In the genomic region with DNA sequence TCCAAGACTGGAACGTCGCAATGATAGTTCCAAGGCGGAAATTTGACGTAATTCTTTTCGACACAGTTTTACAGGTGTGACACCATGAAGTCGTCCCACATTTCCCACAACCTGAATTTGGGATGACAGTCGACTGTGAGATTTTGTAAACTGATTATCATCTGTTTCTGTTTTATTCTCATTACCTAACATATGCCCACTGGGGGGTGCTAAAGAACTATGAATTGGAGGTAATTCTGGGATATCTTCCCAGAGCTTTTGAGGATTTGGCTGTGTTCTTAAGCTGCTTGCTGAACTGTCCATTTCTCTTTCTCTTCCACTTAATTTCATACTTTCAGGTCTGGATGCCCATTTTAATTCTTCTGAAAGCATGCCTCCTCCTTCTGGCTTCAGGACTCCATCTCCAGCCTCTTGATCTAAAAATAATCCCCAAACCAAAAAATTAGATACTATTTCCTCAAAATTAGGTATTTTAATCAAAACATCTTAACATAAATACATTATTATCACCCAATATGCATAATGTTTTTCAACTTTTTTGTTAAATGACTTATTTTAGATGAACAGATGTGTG, we compare ENCODE assay signal across 9 cellular contexts. TPM values are rescaled to one million over a fixed set of nuclear protein-coding genes. Genes with fewer than 3 reads are reported as not detected.
DNase-seq lines count a peak whose midpoint lies in the region; ATAC-seq, FAIRE-seq and TF ChIP-seq lines count a peak whose summit lies in the region.
"Not testable (repeated sequence)": the region's sequence is repeated elsewhere in the genome, so short reads cannot be mapped to it uniquely, and the experiment has no call there.
"Had no signal": no experiment of that assay in that cellular context is flagged by ENCODE, and none has a peak within 500 bp of the region (broad histone marks: within the 10 kb centered on the region; RNA-seq: fewer than 3 reads in every experiment).

No MANE protein-coding gene starts in this region.

- not testable (repeated sequence) for H3K9me3 ChIP-seq in AG04450 (ENCODE audit: control insufficient read depth, insufficient read depth, low read length); OCI-LY3 (ENCODE audit: insufficient read depth, low read length); right cardiac atrium (ENCODE audit: control insufficient read depth, low read length); mucosa of descending colon

- not testable (repeated sequence) for H3K4me1 ChIP-seq in GM23338 (ENCODE audit: insufficient read depth); OCI-LY3 (ENCODE audit: low read length); right cardiac atrium (ENCODE audit: control insufficient read depth, insufficient read depth, low read length); mucosa of descending colon (ENCODE audit: low read depth)

- H3K9me2 ChIP-seq in GM23338 (ENCODE audit: insufficient read depth) = not testable (repeated sequence)

- H3K36me3 Mint-ChIP-seq in GM23338 (ENCODE audit: low read depth); activated CD8-positive, alpha-beta T cell treated with anti-CD3 and anti-CD28 coated beads for 36 hours (ENCODE audit: low read depth); type B pancreatic cell: not testable (repeated sequence)

- H3K4me2 ChIP-seq in GM23338; OCI-LY3 (ENCODE audit: low read length): not testable (repeated sequence)

- TF ChIP-seq CTCF in AG04450 (IDR thresholded peaks at IDR 0.05; ENCODE audit: low read depth, low read length) = peak; percentile 10; the same call in 1 of the 2 replicates
- TF ChIP-seq CTCF in GM23338 (conservative IDR thresholded peaks at IDR 0.05; ENCODE audit: low read depth in 2 of 2) = peak; percentile 2 to 40; a peak in 3 of 4 replicates
- peak; percentile 26 for TF ChIP-seq CTCF in OCI-LY3 (IDR thresholded peaks at IDR 0.05; ENCODE audit: low read depth, low read length)
- peak; percentile 14 for TF ChIP-seq CTCF in activated CD8-positive, alpha-beta T cell treated with anti-CD3 and anti-CD28 coated beads for 36 hours (IDR thresholded peaks at IDR 0.05)
- not testable (repeated sequence) for TF ChIP-seq CTCF in mucosa of descending colon (IDR thresholded peaks at IDR 0.05)
- peak; percentile 54 for TF ChIP-seq CTCF in type B pancreatic cell (conservative IDR thresholded peaks at IDR 0.05)

- H3K27me3 Mint-ChIP-seq in GM23338 (ENCODE audit: insufficient read depth, low read depth, poor library complexity); activated CD8-positive, alpha-beta T cell treated with anti-CD3 and anti-CD28 coated beads for 36 hours; type B pancreatic cell: not testable (repeated sequence)

- H3K9ac ChIP-seq in OCI-LY3 (ENCODE audit: low read length) = not testable (repeated sequence)

- ATAC-seq in GM23338 (peak; percentile 50; the same call in 2 of the 3 replicates), right cardiac atrium (peak; percentile 44 to 74), mucosa of descending colon (peak; percentile 61)
- ATAC-seq in activated CD8-positive, alpha-beta T cell treated with anti-CD3 and anti-CD28 coated beads for 36 hours = not testable (repeated sequence)

- 68% methylated on average over 7 of the region's 7 CpGs for WGBS in right cardiac atrium

- H3K27me3 ChIP-seq in AG04450 (ENCODE audit: control insufficient read depth, insufficient read depth, low read length); GM23338 (ENCODE audit: insufficient read depth); OCI-LY3 (ENCODE audit: low read depth, low read length); right cardiac atrium (ENCODE audit: control insufficient read depth, insufficient read depth): not testable (repeated sequence)

- not testable (repeated sequence) for H3K79me2 ChIP-seq in GM23338 (replicated peaks; ENCODE audit: insufficient read depth); OCI-LY3 (ENCODE audit: low read length)

- not testable (repeated sequence) for DNase-seq in AG04450 (ENCODE audit: low read depth, low spot score); GM23338 (ENCODE audit: low spot score); activated CD8-positive, alpha-beta T cell treated with anti-CD3 and anti-CD28 coated beads for 36 hours; right cardiac atrium; mucosa of descending colon; type B pancreatic cell (ENCODE audit: extremely low spot score, unreplicated experiment)

- POLR2A ChIA-PET in AG04450 (lab: Yijun Ruan, JAX); activated CD8-positive, alpha-beta T cell treated with anti-CD3 and anti-CD28 coated beads for 36 hours (lab: Charles Lee): not testable (repeated sequence)

- H3F3A ChIP-seq in GM23338 (replicated peaks; ENCODE audit: low read depth) = not testable (repeated sequence)

- intact Hi-C loops in activated CD8-positive, alpha-beta T cell treated with anti-CD3 and anti-CD28 coated beads for 36 hours (cut with micrococcal nuclease); right cardiac atrium (cut with DNase I); mucosa of descending colon (cut with DNase I, micrococcal nuclease): not testable (repeated sequence)

- H3K4me1 Mint-ChIP-seq in GM23338; activated CD8-positive, alpha-beta T cell treated with anti-CD3 and anti-CD28 coated beads for 36 hours (ENCODE audit: low read depth); type B pancreatic cell (ENCODE audit: unreplicated experiment): not testable (repeated sequence)

- not testable (repeated sequence) for H3K4me3 Mint-ChIP-seq in GM23338; activated CD8-positive, alpha-beta T cell treated with anti-CD3 and anti-CD28 coated beads for 36 hours; type B pancreatic cell

- not testable (repeated sequence) for H2AFZ ChIP-seq in GM23338; OCI-LY3 (ENCODE audit: low read depth, low read length)

- FAIRE-seq in endometrium (lab: Jason Lieb, UNC) = peak; percentile 92

- H3K9me3 Mint-ChIP-seq in GM23338; activated CD8-positive, alpha-beta T cell treated with anti-CD3 and anti-CD28 coated beads for 36 hours; type B pancreatic cell: not testable (repeated sequence)

- CTCF ChIA-PET in AG04450 (lab: Charles Lee) = interaction anchor here (1.0 kb wide), 1 partner anchor 75 kb away, joined by 4 read pairs; no protein-coding TSS in a partner anchor
- CTCF ChIA-PET in activated CD8-positive, alpha-beta T cell treated with anti-CD3 and anti-CD28 coated beads for 36 hours (lab: Charles Lee) = not testable (repeated sequence)

- H3K4me3 ChIP-seq in AG04450 (ENCODE audit: low read depth, low read length); GM23338; OCI-LY3 (ENCODE audit: low read length); right cardiac atrium (ENCODE audit: low read length); mucosa of descending colon: not testable (repeated sequence)

- H4K20me1 ChIP-seq in GM23338 (replicated peaks; ENCODE audit: insufficient read depth); OCI-LY3 (ENCODE audit: insufficient read depth, low read length): not testable (repeated sequence)

- not testable (repeated sequence) for H3K27ac ChIP-seq in AG04450 (ENCODE audit: low read depth, low read length); GM23338 (ENCODE audit: low read depth); OCI-LY3 (ENCODE audit: low read length); right cardiac atrium (ENCODE audit: low read length)

- H3K36me3 ChIP-seq in GM23338 (ENCODE audit: insufficient read depth); OCI-LY3 (replicated peaks; ENCODE audit: low read depth, low read length); mucosa of descending colon (ENCODE audit: low read depth): not testable (repeated sequence)

- H3K27ac Mint-ChIP-seq in GM23338; activated CD8-positive, alpha-beta T cell treated with anti-CD3 and anti-CD28 coated beads for 36 hours; type B pancreatic cell: not testable (repeated sequence)

RNA-seq across cellular contexts. Expression of a gene that starts 19.6 kb away (rescaled TPM):
- 2.3 and 4.7 TPM in 2 replicates for polyA plus RNA-seq in AG04450 (2011; rRNA removed)
- polyA minus RNA-seq in AG04450 (2011; rRNA and poly(A)+ RNA removed) = 0.74 and 1.3 TPM in 2 replicates
- 3.6 and 4.0 TPM in 2 replicates for total RNA-seq in GM23338 (2014; rRNA removed; shearing (Covaris generic))
- polyA plus RNA-seq in GM23338 (2016; fragmentation: Nextera tagmentation; extraction: Ambion mirVana) = 15.4 and 16.7 TPM in 2 replicates
- total RNA-seq in activated CD8-positive, alpha-beta T cell treated with anti-CD3 and anti-CD28 coated beads for 36 hours = 1 to 10 TPM; 3.9 to 4.4 TPM
- 10 to 100 TPM; 13.6 to 17.6 (median 16.8) TPM for total RNA-seq in right cardiac atrium
- polyA plus RNA-seq in right cardiac atrium = 18.6 TPM
- total RNA-seq in mucosa of descending colon = 10 to 100 TPM in 1 of 3 donors, 1 to 10 TPM in 2; 3.7 to 17.9 (median 3.9) TPM
- 4.3 and 8.4 TPM in 2 replicates for total RNA-seq in type B pancreatic cell (ENCODE audit: low replicate concordance)
- total RNA-seq: smooth muscle cell had no signal
- polyA plus RNA-seq: smooth muscle cell had no signal
